In the genomic region with DNA sequence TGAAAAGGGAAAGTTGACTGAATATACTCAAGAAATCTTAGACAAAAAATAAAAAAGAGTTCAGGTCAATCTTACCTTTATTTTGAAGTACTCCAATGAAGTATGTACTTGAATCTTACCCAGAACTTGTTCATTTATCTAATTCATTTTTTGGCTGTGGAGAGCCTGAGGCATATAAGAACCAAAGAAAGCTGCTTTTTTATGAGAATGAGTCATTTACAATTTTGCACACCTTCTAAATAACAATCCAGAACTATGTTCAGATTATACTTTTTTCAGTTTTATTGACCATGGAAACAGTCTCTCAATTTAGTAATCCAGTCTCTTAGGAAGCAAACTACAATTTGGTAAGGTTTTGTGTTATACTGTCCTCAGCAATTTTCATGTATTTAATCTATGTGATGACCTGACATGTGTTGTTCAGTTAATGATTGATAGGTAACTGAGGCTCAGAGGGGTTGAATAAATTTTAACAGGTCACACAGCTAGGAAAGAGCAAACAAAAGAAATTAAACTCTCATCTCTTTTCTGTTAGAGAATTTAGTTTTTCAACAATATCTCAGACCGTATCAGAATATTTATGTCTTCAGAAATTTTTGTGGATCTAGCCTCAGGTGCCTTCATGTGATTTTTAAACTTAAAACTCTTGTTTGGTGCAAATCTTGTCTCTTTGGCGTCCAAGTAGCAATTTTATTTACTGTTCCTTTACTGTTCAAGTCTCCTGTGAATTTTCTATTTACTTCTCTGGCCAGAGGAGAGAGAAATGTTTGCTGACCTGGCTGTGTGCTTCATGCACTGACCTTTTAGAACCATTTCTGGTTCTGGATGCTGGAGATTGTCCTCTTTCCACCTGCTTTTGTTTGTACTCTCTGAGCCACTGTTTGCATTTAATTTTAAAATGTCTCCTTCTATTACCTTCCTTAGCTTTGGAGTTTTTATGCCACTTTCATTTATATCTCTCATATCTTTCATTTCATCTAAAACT, we compare ENCODE assay signal across 10 cellular contexts.
"Had no signal": no experiment of that assay in that cellular context is flagged by ENCODE, and none has a peak within 500 bp of the region (broad histone marks: within the 10 kb centered on the region; RNA-seq: fewer than 3 reads in every experiment).

No MANE protein-coding gene starts in this region.

- ATAC-seq: activated CD4-positive, alpha-beta T cell treated with anti-CD3 and anti-CD28 coated beads for 36 hours; activated CD8-positive, alpha-beta T cell treated with anti-CD3 and anti-CD28 coated beads for 36 hours; activated T-cell treated with anti-CD3 and anti-CD28 coated beads, Interleukin-2, amount 50 U/mL, for 72 hours had no signal

- H3K27me3 ChIP-seq: esophagus muscularis mucosa had no signal

- H3K9me3 ChIP-seq: esophagus muscularis mucosa had no signal

- H3K36me3 ChIP-seq: esophagus muscularis mucosa, WERI-Rb-1 had no signal

- H3K4me1 ChIP-seq: esophagus muscularis mucosa had no signal

- H3K4me3 ChIP-seq: esophagus muscularis mucosa had no signal

- DNase-seq: activated CD4-positive, alpha-beta T cell treated with anti-CD3 and anti-CD28 coated beads for 36 hours; activated CD8-positive, alpha-beta memory T cell treated with anti-CD3 and anti-CD28 coated beads, Interleukin-2, amount 50 U/mL, for 4 hours; activated CD8-positive, alpha-beta T cell treated with anti-CD3 and anti-CD28 coated beads for 36 hours; activated naive CD8-positive, alpha-beta T cell treated with anti-CD3 and anti-CD28 coated beads, Interleukin-2, amount 10 ng/mL, durations not matched to agents 7 days and 5 days; activated T-cell treated with anti-CD3 and anti-CD28 coated beads, Interleukin-2, amount 50 U/mL, for 72 hours; anterior cingulate cortex; nephron progenitor cell; T1000; WERI-Rb-1 had no signal

- H3K27ac ChIP-seq: esophagus muscularis mucosa, WERI-Rb-1 had no signal
